In genomic region chr20:40697466-40697987, GRCh38 we compare ENCODE assay signal across 16 cellular contexts. TPM values are rescaled to one million over a fixed set of nuclear protein-coding genes. Genes with fewer than 3 reads are reported as not detected.
DNase-seq lines count a peak whose midpoint lies in the region; ATAC-seq, FAIRE-seq and TF ChIP-seq lines count a peak whose summit lies in the region.
"Had no signal": no experiment of that assay in that cellular context is flagged by ENCODE, and none has a peak within 500 bp of the region (broad histone marks: within the 10 kb centered on the region; RNA-seq: fewer than 3 reads in every experiment).

No MANE protein-coding gene starts in this region.

- no peaks in the 10 kb centered on the region for H3K36me3 ChIP-seq in left ventricle myocardium inferior
- H3K36me3 ChIP-seq in K562 (ENCODE audit: control insufficient read depth, insufficient read depth, low read length): no peaks in the 10 kb centered on the region
- H3K36me3 ChIP-seq in right lobe of liver: no peaks in the 10 kb centered on the region
- H3K36me3 ChIP-seq in esophagus muscularis mucosa: no peaks in the 10 kb centered on the region
- H3K36me3 ChIP-seq: BLaER1 treated with 17β-estradiol and CSF1 and Interleukin-3, amounts not matched to agents 10 nM and 100 nM had no signal

- H3K4me2 ChIP-seq in K562 (ENCODE audit: insufficient read depth, low read length): no peak overlapping the region

- CTCF ChIA-PET in K562 (lab: Yijun Ruan, JAX; ENCODE audit: low intra/inter-chr PET ratio): interaction anchor here (0.7 kb wide), 1 partner anchor 9 kb away, joined by 3 read pairs; no protein-coding TSS in a partner anchor

- no peak for TF ChIP-seq POLR2A in K562 (conservative IDR thresholded peaks at IDR 0.05)
- TF ChIP-seq POLR2A in right lobe of liver (IDR thresholded peaks at IDR 0.05): no peak
- no peak for TF ChIP-seq POLR2A in esophagus muscularis mucosa (IDR thresholded peaks at IDR 0.05; ENCODE audit: low read depth)

- no peak for TF ChIP-seq RAD21 in K562 (CRISPR knock-in tag; conservative IDR thresholded peaks at IDR 0.05 in 1 of 2, IDR thresholded peaks at IDR 0.05 in 1 of 2)

- H3K4me1 ChIP-seq in left ventricle myocardium inferior: peaks cover 3% of the 10 kb centered on the region
- no peaks in the 10 kb centered on the region for H3K4me1 ChIP-seq in K562 (replicated peaks in 1 of 2; ENCODE audit: control insufficient read depth in 2 of 2, insufficient read depth in 2 of 2, low read length in 2 of 2)
- no peaks in the 10 kb centered on the region for H3K4me1 ChIP-seq in right lobe of liver
- H3K4me1 ChIP-seq in esophagus muscularis mucosa: peaks cover 0 to 7% (median 5%) of the 10 kb centered on the region in 4 donors

- H3K9ac ChIP-seq in K562 (ENCODE audit: insufficient read depth in 1 of 2, low read depth in 2 of 2, low read length in 2 of 2): no peak overlapping the region
- H3K9ac ChIP-seq: GM23248 had no signal

- TF ChIP-seq CTCF in left ventricle myocardium inferior (IDR thresholded peaks at IDR 0.05; ENCODE audit: borderline replicate concordance) (no peak), K562 (IDR thresholded peaks at IDR 0.05 in 2 of 3, conservative IDR thresholded peaks at IDR 0.05 in 1 of 3; ENCODE audit: insufficient read depth in 2 of 3, low read depth in 1 of 3, low read length in 3 of 3) (no peak), right lobe of liver (IDR thresholded peaks at IDR 0.05) (no peak), esophagus muscularis mucosa (IDR thresholded peaks at IDR 0.05) (no peak)

- ATAC-seq in Right ventricle myocardium superior (ENCODE audit: poor library complexity) (peak; percentile 38), K562 (no peak), right lobe of liver (peak; percentile 21 to 50 (median 25)), sciatic nerve (peak; percentile 46), GM21786 (IDR thresholded peaks at IDR 0.05; ENCODE audit: unreplicated experiment) (no peak), GM21367 (IDR thresholded peaks at IDR 0.05; ENCODE audit: unreplicated experiment) (no peak)

- POLR2A ChIA-PET in K562 (lab: Yijun Ruan, JAX): interaction anchor here (1.0 kb wide), 1 partner anchor 9 kb away, joined by 5 read pairs; no protein-coding TSS in a partner anchor

- no peak overlapping the region for H3K27ac ChIP-seq in left ventricle myocardium inferior (replicated peaks)
- H3K27ac ChIP-seq in K562 (ENCODE audit: extremely low read depth, low read depth, low read length): no peak overlapping the region
- no peak overlapping the region for H3K27ac ChIP-seq in right lobe of liver
- H3K27ac ChIP-seq in esophagus muscularis mucosa (replicated peaks in 1 of 4): no peak overlapping the region
- H3K27ac ChIP-seq: GM23248 had no signal

- no peak overlapping the region for H3K4me3 ChIP-seq in left ventricle myocardium inferior
- H3K4me3 ChIP-seq in K562: no peak overlapping the region
- no peak overlapping the region for H3K4me3 ChIP-seq in right lobe of liver
- no peak overlapping the region for H3K4me3 ChIP-seq in esophagus muscularis mucosa
- H3K4me3 ChIP-seq: BLaER1 treated with 17β-estradiol and CSF1 and Interleukin-3, amounts not matched to agents 10 nM and 100 nM; GM23248 had no signal

- DNase-seq in Right ventricle myocardium superior (no peak), left ventricle myocardium inferior (no peak), K562 (ENCODE audit: extremely low read depth in 1 of 4, low spot score in 3 of 4) (no peak), right lobe of liver (no peak), sciatic nerve (ENCODE audit: low spot score) (no peak), esophagus muscularis mucosa (ENCODE audit: extremely low spot score) (no peak)
- DNase-seq: 8988T; ACHN; Calu3; CD4-positive, alpha-beta T cell; DMS 273 treated with DMSO at 0.1 percent for 48 hours; GM23248; H9 had no signal

- no peak for FAIRE-seq in K562 (lab: Jason Lieb, UNC)

- no peaks in the 10 kb centered on the region for H3K79me2 ChIP-seq in K562 (ENCODE audit: control insufficient read depth, insufficient read depth, low read length)

- TF ChIP-seq EP300 in K562 (IDR thresholded peaks at IDR 0.05; ENCODE audit: low read length) (no peak), esophagus muscularis mucosa (IDR thresholded peaks at IDR 0.05) (no peak)

- H3K9me1 ChIP-seq in K562 (ENCODE audit: control insufficient read depth, insufficient read depth, low read length): no peaks in the 10 kb centered on the region

- H4K20me1 ChIP-seq in K562 (replicated peaks; ENCODE audit: control insufficient read depth, insufficient read depth, low read length): no peaks in the 10 kb centered on the region

- no peak overlapping the region for H2AFZ ChIP-seq in K562 (ENCODE audit: low read depth, low read length)
- H2AFZ ChIP-seq: GM23248 had no signal

- 2% methylated on average over 5 of the region's 5 CpGs for WGBS in K562 (ENCODE audit: insufficient coverage, low coverage, missing lambda C conversion rate)
- WGBS in right lobe of liver (ENCODE audit: insufficient coverage, low coverage, low lambda C conversion rate, missing lambda C conversion rate): 40% methylated on average over 5 of the region's 5 CpGs
- WGBS in esophagus muscularis mucosa: 18% methylated on average over 2 of the region's 5 CpGs

- intact Hi-C loops in Right ventricle myocardium superior (cut with DNase I) (loop anchor here (10.0 kb wide), 1 partner anchor 543 kb away; no protein-coding TSS in a partner anchor), left ventricle myocardium inferior (cut with micrococcal nuclease) (no loop called here), K562 (cut with micrococcal nuclease) (loop anchor here (10.0 kb wide), 1 partner anchor 813 kb away; no protein-coding TSS in a partner anchor), right lobe of liver (cut with DNase I) (loop anchor here in 1 of 2 donors (10.0 kb wide), 1 partner anchor 433 kb away; no protein-coding TSS in a partner anchor), sciatic nerve (cut with DNase I) (no loop called here), esophagus muscularis mucosa (cut with DNase I) (no loop called here)

- H3K9me3 ChIP-seq in left ventricle myocardium inferior (replicated peaks) (no peaks in the 10 kb centered on the region), K562 (replicated peaks; ENCODE audit: control insufficient read depth, insufficient read depth, low read depth, low read length) (no peaks in the 10 kb centered on the region), right lobe of liver (no peaks in the 10 kb centered on the region), esophagus muscularis mucosa (no peaks in the 10 kb centered on the region)

- in situ Hi-C loops in K562 (cut with MboI): loop anchor here (25.0 kb wide), 1 partner anchor 1435 kb away; no protein-coding TSS in a partner anchor

- H3K27me3 ChIP-seq in left ventricle myocardium inferior (ENCODE audit: low read depth) (peaks cover 91% of the 10 kb centered on the region), K562 (ENCODE audit: control insufficient read depth in 2 of 2, insufficient read depth in 2 of 2, low read length in 2 of 2) (peaks cover 3 to 6% of the 10 kb centered on the region in 2 experiments; a peak in 3 of 5 replicates), right lobe of liver (no peaks in the 10 kb centered on the region), esophagus muscularis mucosa (peaks cover 0 to 63% (median 15%) of the 10 kb centered on the region in 4 donors)

- no TSS peak for BruUV-seq in K562 (replicated peaks; lab: Mats Ljungman, UMichigan)

TF ChIP-seq in K562, 482 proteins besides CTCF, POLR2A, EP300 and RAD21:
- TF ChIP-seq ETV1 (tag; conservative IDR thresholded peaks at IDR 0.05; ENCODE audit: low read depth): no peak
- TF ChIP-seq NFIC (IDR thresholded peaks at IDR 0.05): peak; percentile 64

RNA-seq across cellular contexts. Expression of gene MAFB, which starts 8.5 kb away (rescaled TPM):
- total RNA-seq in Right ventricle myocardium superior (14.7 TPM), left ventricle myocardium inferior (10.2 TPM), K562 (2014; rRNA removed) (not detected in 2 replicates), K562 (2014; rRNA removed; fragmentation: Illumina TruSeq; extraction: Trizol) (not detected in 2 replicates), K562 (2015; rRNA removed; fragmentation: Illumina TruSeq; extraction: Trizol) (not detected in 2 replicates), K562 (2021) (0.04 and 0.09 TPM in 2 replicates), right lobe of liver (10 to 100 TPM; 16.6 to 32.3 (median 22.5) TPM), sciatic nerve (38.6 TPM), esophagus muscularis mucosa (10 to 100 TPM; 34.6 to 77.5 (median 37.3) TPM)
- total RNA-seq in K562 (2011; cell fraction: chromatin; rRNA removed; ENCODE audit: low replicate concordance): not detected in 2 replicates
- not detected in 2 replicates for total RNA-seq in K562 (2011; cell fraction: nucleolus; rRNA removed)
- total RNA-seq in K562 (2011; cell fraction: nucleoplasm; rRNA removed): not detected in 2 replicates
- polyA plus RNA-seq in K562 (2011; rRNA removed) (not detected in 2 replicates), K562 (2014; fragmentation: Illumina TruSeq; extraction: Trizol) (not detected in 2 replicates), K562 (2014; fragmentation: Nextera tagmentation; extraction: Ambion mirVana) (not detected), K562 (2014; rRNA removed) (not detected in 2 replicates)
- polyA plus RNA-seq in K562 (2011; cell fraction: cytosol; rRNA removed): not detected in 2 replicates
- not detected in 2 replicates for polyA plus RNA-seq in K562 (2011; cell fraction: nucleus; rRNA removed)
- 0.03 TPM in 1 of 2 replicates, not detected in the other for polyA plus RNA-seq in K562 (2012)
- not detected in 2 replicates for polyA minus RNA-seq in K562 (2011; rRNA and poly(A)+ RNA removed)
- polyA minus RNA-seq in K562 (2011; cell fraction: cytosol; rRNA and poly(A)+ RNA removed): not detected in 2 replicates
- polyA minus RNA-seq in K562 (2011; cell fraction: nucleus; rRNA and poly(A)+ RNA removed): not detected in 2 replicates

Comparison
In these comparisons a context has a peak if more than half of its experiments do, and no peak if none do; other contexts are left out.
1. intact Hi-C loops: an anchor here in Right ventricle myocardium superior (10.0 kb wide) and K562 (10.0 kb wide); none called in left ventricle myocardium inferior, sciatic nerve and esophagus muscularis mucosa.
2. ATAC-seq: peak in Right ventricle myocardium superior (single experiment), right lobe of liver (4 of 4) and sciatic nerve (single experiment); none in K562 (single experiment), GM21786 (single experiment) and GM21367 (single experiment).
3. RNA of gene MAFB, which starts 8.5 kb away (total RNA-seq): 34.6 to 77.5 TPM in esophagus muscularis mucosa, 38.6 TPM in sciatic nerve (single experiment), 16.6 to 32.3 TPM in right lobe of liver, 14.7 TPM in Right ventricle myocardium superior (single experiment) and 10.2 TPM in left ventricle myocardium inferior (single experiment); 0.04 to 0.09 TPM in K562; every median in the first group is over 10 times any median in the second.